ENCODE assay signal across 23 cellular contexts in genomic region chr6:168546730-168547129, GRCh38.
DNase-seq lines count a peak whose midpoint lies in the region; ATAC-seq and TF ChIP-seq lines count a peak whose summit lies in the region.
"Had no signal": no experiment of that assay in that cellular context is flagged by ENCODE, and none has a peak within 500 bp of the region (broad histone marks: within the 10 kb centered on the region; RNA-seq: fewer than 3 reads in every experiment).

No MANE protein-coding gene starts in this region.

- H3K4me3 ChIP-seq in right atrium auricular region (no peak overlapping the region), right cardiac atrium (ENCODE audit: low read length) (no peak overlapping the region), esophagus squamous epithelium (no peak overlapping the region), suprapubic skin (no peak overlapping the region), vagina (no peak overlapping the region)
- H3K4me3 ChIP-seq: BLaER1 treated with 17β-estradiol and CSF1 and Interleukin-3, amounts not matched to agents 10 nM and 100 nM; GM12878; SK-N-MC had no signal

- TF ChIP-seq POLR2A in esophagus squamous epithelium (IDR thresholded peaks at IDR 0.05): no peak
- no peak for TF ChIP-seq POLR2A in suprapubic skin (IDR thresholded peaks at IDR 0.05)
- no peak for TF ChIP-seq POLR2A in vagina (IDR thresholded peaks at IDR 0.05)

- H3K9me3 ChIP-seq in right atrium auricular region: no peaks in the 10 kb centered on the region
- H3K9me3 ChIP-seq in right cardiac atrium (ENCODE audit: control insufficient read depth, low read length): no peaks in the 10 kb centered on the region
- no peaks in the 10 kb centered on the region for H3K9me3 ChIP-seq in esophagus squamous epithelium
- H3K9me3 ChIP-seq in suprapubic skin: no peaks in the 10 kb centered on the region
- H3K9me3 ChIP-seq in vagina: no peaks in the 10 kb centered on the region

- ATAC-seq in right cardiac atrium (no peak), GM21723 (IDR thresholded peaks at IDR 0.05; ENCODE audit: unreplicated experiment) (no peak)
- ATAC-seq: GM12878, HCT116, Panc1 had no signal

- no peak for TF ChIP-seq CTCF in right atrium auricular region (IDR thresholded peaks at IDR 0.05)
- no peak for TF ChIP-seq CTCF in esophagus squamous epithelium (IDR thresholded peaks at IDR 0.05)
- no peak for TF ChIP-seq CTCF in suprapubic skin (IDR thresholded peaks at IDR 0.05)
- TF ChIP-seq CTCF in vagina (IDR thresholded peaks at IDR 0.05): no peak

- 95% methylated on average over 10 of the region's 10 CpGs for WGBS in right cardiac atrium
- 87 to 91% methylated on average over 10 of the region's 10 CpGs for WGBS in esophagus squamous epithelium, 2 donors
- 87% methylated on average over 10 of the region's 10 CpGs for WGBS in suprapubic skin

- H3K4me1 ChIP-seq in right atrium auricular region (peaks cover 0 to 9% of the 10 kb centered on the region in 2 donors), right cardiac atrium (ENCODE audit: control insufficient read depth, insufficient read depth, low read length) (peaks cover 2% of the 10 kb centered on the region), esophagus squamous epithelium (peaks cover 0 to 10% (median 4%) of the 10 kb centered on the region in 3 donors), suprapubic skin (peaks cover 1% of the 10 kb centered on the region), vagina (peaks cover 3% of the 10 kb centered on the region)
- H3K4me1 ChIP-seq: BLaER1 treated with 17β-estradiol and CSF1 and Interleukin-3, amounts not matched to agents 10 nM and 100 nM had no signal

- H3K36me3 ChIP-seq in right atrium auricular region (no peaks in the 10 kb centered on the region), esophagus squamous epithelium (no peaks in the 10 kb centered on the region), suprapubic skin (no peaks in the 10 kb centered on the region), vagina (no peaks in the 10 kb centered on the region)
- H3K36me3 ChIP-seq: BLaER1 treated with 17β-estradiol and CSF1 and Interleukin-3, amounts not matched to agents 10 nM and 100 nM had no signal

- no peaks in the 10 kb centered on the region for H3K27me3 ChIP-seq in right atrium auricular region
- H3K27me3 ChIP-seq in right cardiac atrium (ENCODE audit: control insufficient read depth, insufficient read depth): no peaks in the 10 kb centered on the region
- H3K27me3 ChIP-seq in esophagus squamous epithelium: no peaks in the 10 kb centered on the region
- H3K27me3 ChIP-seq in suprapubic skin: no peaks in the 10 kb centered on the region
- no peaks in the 10 kb centered on the region for H3K27me3 ChIP-seq in vagina
- H3K27me3 ChIP-seq: BLaER1 treated with 17β-estradiol and CSF1 and Interleukin-3, amounts not matched to agents 10 nM and 100 nM had no signal

- no peak for TF ChIP-seq EP300 in suprapubic skin (IDR thresholded peaks at IDR 0.05)

- DNase-seq in right atrium auricular region (ENCODE audit: low spot score) (peak; percentile 54), right cardiac atrium (no peak), esophagus squamous epithelium (lab: John Stamatoyannopoulos, UW) (no peak), suprapubic skin (ENCODE audit: low spot score in 2 of 2) (no peak), vagina (ENCODE audit: extremely low spot score in 2 of 2) (no peak), DMS79 treated with DMSO at 0.1 percent for 48 hours (lab: John Stamatoyannopoulos, UW) (no peak), OCI-M2 (lab: John Stamatoyannopoulos, UW; ENCODE audit: unreplicated experiment) (no peak)
- DNase-seq: CD4-positive, alpha-beta T cell; DMS53; GDM1; NCI-H1092; NCI-H146; NCI-H2029; NCI-H526 treated with DMSO at 0.1 percent for 48 hours; SIG-M5 had no signal

- H3K27ac ChIP-seq in right atrium auricular region (no peak overlapping the region), right cardiac atrium (ENCODE audit: low read length) (no peak overlapping the region), esophagus squamous epithelium (peak overlapping the region; percentile 30 to 85 (median 72)), suprapubic skin (peak overlapping the region; percentile 78), vagina (peak overlapping the region; percentile 61)
- H3K27ac ChIP-seq: BLaER1 treated with 17β-estradiol and CSF1 and Interleukin-3, amounts not matched to agents 10 nM and 100 nM; HL-60; RWPE1; SK-N-MC had no signal

- intact Hi-C loops in right cardiac atrium (cut with DNase I): no loop called here
- intact Hi-C loops in esophagus squamous epithelium (cut with DNase I): no loop called here
- intact Hi-C loops in vagina (cut with DNase I): no loop called here

Comparison
In these comparisons a context has a peak if more than half of its experiments do, and no peak if none do; other contexts are left out.
1. H3K27ac ChIP-seq: peak in esophagus squamous epithelium (4 of 4), suprapubic skin (single experiment) and vagina (single experiment); none in right atrium auricular region (0 of 2) and right cardiac atrium (single experiment).